ENCODE assay signal across 8 cellular contexts in the genomic region with DNA sequence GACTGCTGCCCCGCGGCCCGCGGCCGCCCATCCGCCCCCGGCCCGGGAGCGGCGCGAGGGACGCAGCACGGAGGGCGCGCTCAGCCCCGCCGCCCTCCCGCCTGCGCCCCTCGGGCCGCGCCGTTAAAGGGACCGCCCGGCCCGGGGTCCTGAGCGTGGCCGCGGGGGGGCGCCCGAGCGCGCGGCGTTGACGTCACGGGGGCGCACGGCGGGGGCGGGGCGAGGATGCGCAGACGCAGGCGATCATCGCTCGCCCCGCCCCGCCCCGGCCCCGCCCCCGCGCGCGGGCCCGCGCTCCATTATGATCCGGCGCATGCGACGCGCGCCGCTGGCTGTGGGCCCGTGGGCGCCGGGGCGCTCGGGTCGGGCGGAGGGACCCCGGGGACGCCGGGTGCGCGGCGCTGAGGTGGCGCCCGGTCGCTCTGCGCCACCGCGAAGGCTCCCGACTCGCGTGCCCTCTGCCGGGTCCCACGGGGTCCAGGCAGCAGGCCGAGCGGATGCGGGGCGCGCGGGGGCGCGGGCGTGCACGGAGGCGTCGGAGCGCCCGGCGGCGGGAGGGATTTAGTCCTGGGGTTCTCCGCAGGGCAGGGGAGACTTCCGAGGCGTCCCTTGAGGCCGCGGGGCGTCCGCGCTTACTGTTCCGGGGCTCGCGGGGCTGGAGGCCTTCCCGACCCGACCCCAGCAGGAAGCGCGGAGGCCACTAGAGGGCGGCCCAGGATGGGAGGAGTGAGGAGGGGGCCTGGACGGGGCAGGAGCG. TPM values are rescaled to one million over a fixed set of nuclear protein-coding genes. Genes with fewer than 3 reads are reported as not detected.
DNase-seq lines count a peak whose midpoint lies in the region; ATAC-seq and TF ChIP-seq lines count a peak whose summit lies in the region.

A gene (minus strand): TSS at position 163 of the 757 bp plus-strand sequence. CDS start 353 bp downstream, outside the sequence.

- H3K36me3 ChIP-seq in Peyer's patch: peaks cover 0 to 7% (median 0%) of the 10 kb centered on the region in 3 donors
- H3K36me3 ChIP-seq in neural progenitor cell: no peaks in the 10 kb centered on the region

- peak within 1 kb of the TSS; percentile 79 for H2AFZ ChIP-seq in neural progenitor cell (replicated peaks)

- H3F3A ChIP-seq in neural progenitor cell (ENCODE audit: low read depth): peaks cover 44% of the 10 kb centered on the region

- peak in 1 of 2 donors; percentile 63 for TF ChIP-seq POLR2A in Peyer's patch (IDR thresholded peaks at IDR 0.05)

- POLR2A ChIA-PET in AG04450 (lab: Yijun Ruan, JAX): no interaction called here

- peak; percentile 77 for ATAC-seq in GM18511 (IDR thresholded peaks at IDR 0.05; ENCODE audit: unreplicated experiment)
- peak; percentile 47 for ATAC-seq in HG03103 (IDR thresholded peaks at IDR 0.05; ENCODE audit: low read depth, unreplicated experiment)

- TF ChIP-seq CTCF in AG04450 (IDR thresholded peaks at IDR 0.05; ENCODE audit: low read depth, low read length) (peak; percentile 52), Peyer's patch (IDR thresholded peaks at IDR 0.05) (peak; percentile 30 to 66 (median 52)), foreskin fibroblast (IDR thresholded peaks at IDR 0.05; ENCODE audit: low read depth, low read length) (peak; percentile 35), neural progenitor cell (IDR thresholded peaks at IDR 0.05) (peak; percentile 62)

- H3K9me3 ChIP-seq in AG04450 (ENCODE audit: control insufficient read depth, insufficient read depth, low read length): no peaks in the 10 kb centered on the region; the same call in 1 of the 2 replicates
- no peaks in the 10 kb centered on the region for H3K9me3 ChIP-seq in Peyer's patch
- no peaks in the 10 kb centered on the region for H3K9me3 ChIP-seq in neural progenitor cell (ENCODE audit: low read depth)

- H3K27ac Mint-ChIP-seq in neural progenitor cell: no peak within 1 kb of the TSS

- H3K27me3 ChIP-seq in AG04450 (ENCODE audit: control insufficient read depth, insufficient read depth, low read length) (no peaks in the 10 kb centered on the region), Peyer's patch (no peaks in the 10 kb centered on the region), neural progenitor cell (peaks cover 17% of the 10 kb centered on the region)

- H3K4me1 ChIP-seq in Peyer's patch (peaks cover 4 to 71% (median 19%) of the 10 kb centered on the region in 4 donors), neural progenitor cell (peaks cover 23% of the 10 kb centered on the region)

- peak; percentile 24 for DNase-seq in AG04450 (ENCODE audit: low read depth, low spot score)
- DNase-seq in Peyer's patch: peak; percentile 66 to 82 (median 81)
- peak; percentile 72 for DNase-seq in activated gamma-delta T cell treated with Interleukin-2 at 50 U/mL for 16 hours
- DNase-seq in foreskin fibroblast: peak; percentile 80 to 91
- DNase-seq in neural progenitor cell (ENCODE audit: low spot score): peak; percentile 91
- DNase-seq in superior temporal gyrus (ENCODE audit: extremely low spot score): peak; percentile 27

- H3K36me3 Mint-ChIP-seq in neural progenitor cell: peaks cover 3% of the 10 kb centered on the region

- H3K4me3 Mint-ChIP-seq in neural progenitor cell: peak within 1 kb of the TSS; percentile 87

- H3K4me2 ChIP-seq in neural progenitor cell: peak within 1 kb of the TSS; percentile 95

- no peaks in the 10 kb centered on the region for H3K9me3 Mint-ChIP-seq in neural progenitor cell

- H4K20me1 ChIP-seq in neural progenitor cell (ENCODE audit: low read depth): peaks cover 75% of the 10 kb centered on the region

- H3K9ac ChIP-seq in neural progenitor cell: peak within 1 kb of the TSS; percentile 60

- H3K27ac ChIP-seq in AG04450 (ENCODE audit: low read depth, low read length) (peak within 1 kb of the TSS; percentile 57), Peyer's patch (peak within 1 kb of the TSS; percentile 85 to 93 (median 91)), neural progenitor cell (peak within 1 kb of the TSS; percentile 81)

- peaks cover 39% of the 10 kb centered on the region for H3K79me2 ChIP-seq in neural progenitor cell (ENCODE audit: low read depth)

- peaks cover 16% of the 10 kb centered on the region for H3K4me1 Mint-ChIP-seq in neural progenitor cell

- H3K4me3 ChIP-seq in AG04450 (ENCODE audit: low read depth, low read length) (peak within 1 kb of the TSS; percentile 74), Peyer's patch (peak within 1 kb of the TSS; percentile 80 to 96 (median 90)), foreskin fibroblast (ENCODE audit: low read depth in 1 of 2, low read length in 2 of 2) (peak within 1 kb of the TSS; percentile 64 to 76), neural progenitor cell (peak within 1 kb of the TSS; percentile 98)

- peaks cover 14% of the 10 kb centered on the region for H3K27me3 Mint-ChIP-seq in neural progenitor cell (ENCODE audit: insufficient read depth, low read depth)

- CTCF ChIA-PET in AG04450 (lab: Charles Lee): no interaction called here

RNA-seq across cellular contexts. Expression of the gene that starts here (rescaled TPM):
- 8.9 and 13.6 TPM in 2 replicates for polyA plus RNA-seq in AG04450 (2011; rRNA removed)
- 7.7 and 9.2 TPM in 2 replicates for polyA minus RNA-seq in AG04450 (2011; rRNA and poly(A)+ RNA removed)
- total RNA-seq in Peyer's patch: 100 to 1,000 TPM in 3 of 4 donors, 10 to 100 TPM in 1; 76.0 to 196 (median 164) TPM
- total RNA-seq in neural progenitor cell (ENCODE audit: low replicate concordance): 14.5 and 64.1 TPM in 2 replicates

Comparison
In these comparisons a context has a peak if more than half of its experiments do, and no peak if none do; other contexts are left out.
1. Peak in every context shown above with its lines: DNase-seq, ATAC-seq, H3K4me3 ChIP-seq and H3K27ac ChIP-seq.
2. DNase-seq: peak in every context shown above with its lines; median percentile 91 in neural progenitor cell; 86 in foreskin fibroblast; 81 in Peyer's patch; 72 in activated gamma-delta T cell treated with Interleukin-2 at 50 U/mL for 16 hours; 27 in superior temporal gyrus; 24 in AG04450.